8 cellular contexts compared by ENCODE assay signal in genomic region chr12:53381739-53382630, GRCh38. TPM values are rescaled to one million over a fixed set of nuclear protein-coding genes. Genes with fewer than 3 reads are reported as not detected.
DNase-seq lines count a peak whose midpoint lies in the region; TF ChIP-seq lines count a peak whose summit lies in the region.

No MANE protein-coding gene starts in this region.

- peaks cover 12% of the 10 kb centered on the region for H3K36me3 ChIP-seq in neural cell (ENCODE audit: insufficient read depth, low read length)

- H3K27ac ChIP-seq in neural cell (ENCODE audit: low read length), result no peak overlapping the region

- peaks cover 50% of the 10 kb centered on the region for H3K4me1 Mint-ChIP-seq in activated T-cell treated with anti-CD3 and anti-CD28 coated beads, Interleukin-2, amount 50 U/mL, for 24 hours (ENCODE audit: low read depth)

- TF ChIP-seq RAD21 in neural cell (conservative IDR thresholded peaks at IDR 0.05), result no peak

- H4K20me1 ChIP-seq in neural cell (ENCODE audit: insufficient read depth), result no peaks in the 10 kb centered on the region

- peak overlapping the region; percentile 84 for H3K4me3 Mint-ChIP-seq in activated T-cell treated with anti-CD3 and anti-CD28 coated beads, Interleukin-2, amount 50 U/mL, for 24 hours

- no peaks in the 10 kb centered on the region for H3K9me2 ChIP-seq in neural cell (ENCODE audit: insufficient read depth, low read length)

- no peaks in the 10 kb centered on the region for H3K9me3 Mint-ChIP-seq in activated T-cell treated with anti-CD3 and anti-CD28 coated beads, Interleukin-2, amount 50 U/mL, for 24 hours

- DNase-seq in DMS53 (lab: John Stamatoyannopoulos, UW), result peak; percentile 66
- DNase-seq in DMS53 treated with DMSO at 0.1 percent for 48 hours (lab: John Stamatoyannopoulos, UW; ENCODE audit: unreplicated experiment), result no peak
- peak; percentile 58 for DNase-seq in MV-4-11 (lab: John Stamatoyannopoulos, UW)
- DNase-seq in activated T-cell treated with anti-CD3 and anti-CD28 coated beads, Interleukin-2, amount 50 U/mL, for 24 hours, result peak; percentile 38
- DNase-seq in fibroblast of pulmonary artery (ENCODE audit: low read depth), result peak; percentile 80
- no peak for DNase-seq in inferior parietal cortex (ENCODE audit: extremely low spot score)
- DNase-seq in NCI-H1105 (lab: John Stamatoyannopoulos, UW), result no peak

- H3K9me3 ChIP-seq in neural cell (ENCODE audit: low read length), result no peaks in the 10 kb centered on the region

- H3K27me3 Mint-ChIP-seq in activated T-cell treated with anti-CD3 and anti-CD28 coated beads, Interleukin-2, amount 50 U/mL, for 24 hours, result no peaks in the 10 kb centered on the region

- peak overlapping the region; percentile 48 for H3K4me3 ChIP-seq in fibroblast of pulmonary artery (replicated peaks; ENCODE audit: low read depth, low read length)
- H3K4me3 ChIP-seq in neural cell (ENCODE audit: low read length), result peak overlapping the region; percentile 66

- peaks cover 61% of the 10 kb centered on the region for H3K36me3 Mint-ChIP-seq in activated T-cell treated with anti-CD3 and anti-CD28 coated beads, Interleukin-2, amount 50 U/mL, for 24 hours (ENCODE audit: low read depth)

- no peak overlapping the region for H2AFZ ChIP-seq in neural cell (ENCODE audit: low read depth, low read length)

- H3K9ac ChIP-seq in neural cell (ENCODE audit: low read length), result no peak overlapping the region

- H3K4me2 ChIP-seq in neural cell (ENCODE audit: low read length), result no peak overlapping the region

- H3F3A ChIP-seq in neural cell (ENCODE audit: insufficient read depth, low read length, poor library complexity, severe bottlenecking), result no peaks in the 10 kb centered on the region

- peak overlapping the region; percentile 94 for H3K27ac Mint-ChIP-seq in activated T-cell treated with anti-CD3 and anti-CD28 coated beads, Interleukin-2, amount 50 U/mL, for 24 hours

- TF ChIP-seq CTCF in fibroblast of pulmonary artery (IDR thresholded peaks at IDR 0.05; ENCODE audit: low read length, missing control alignments), result peak; percentile 49
- TF ChIP-seq CTCF in neural cell (IDR thresholded peaks at IDR 0.05; ENCODE audit: poor library complexity, severe bottlenecking), result no peak

- no peak for TF ChIP-seq EP300 in neural cell (conservative IDR thresholded peaks at IDR 0.05; ENCODE audit: poor library complexity, severe bottlenecking)

- H3K79me2 ChIP-seq in neural cell (replicated peaks; ENCODE audit: insufficient read depth, low read length), result peaks cover 32% of the 10 kb centered on the region

- H3K27me3 ChIP-seq in neural cell (ENCODE audit: insufficient read depth, low read depth, low read length), result no peaks in the 10 kb centered on the region

TF ChIP-seq in neural cell, 6 proteins besides CTCF, POLR2A, EP300 and RAD21:
- TF ChIP-seq TAF1 (IDR thresholded peaks at IDR 0.05; ENCODE audit: low read depth) (no peak), EZH2 (IDR thresholded peaks at IDR 0.05; ENCODE audit: borderline replicate concordance, insufficient read depth, low read length, poor library complexity, severe bottlenecking) (no peak), POLR2AphosphoS5 (IDR thresholded peaks at IDR 0.05) (no peak), SMC3 (conservative IDR thresholded peaks at IDR 0.05; ENCODE audit: poor library complexity) (no peak), MXI1 (conservative IDR thresholded peaks at IDR 0.05; ENCODE audit: poor library complexity, severe bottlenecking) (no peak)

RNA-seq across cellular contexts. Expression of gene SP1, which starts 2.0 kb away (rescaled TPM):
- 7.3 and 9.9 TPM in 2 replicates for polyA plus RNA-seq in neural cell
- 21.4 and 29.1 TPM in 2 replicates for polyA minus RNA-seq in neural cell

RNA-seq across cellular contexts. Expression of gene AMHR2, which starts 41.7 kb away (rescaled TPM):
- polyA plus RNA-seq in neural cell, result not detected in 2 replicates
- not detected in 2 replicates for polyA minus RNA-seq in neural cell

RNA-seq across cellular contexts. Expression of gene SP7, which starts 45.8 kb away (rescaled TPM):
- polyA plus RNA-seq in neural cell, result not detected in 2 replicates
- polyA minus RNA-seq in neural cell, result not detected in 2 replicates

RNA-seq across cellular contexts. Expression of gene PRR13, which starts 59.5 kb away (rescaled TPM):
- 6.4 and 11.2 TPM in 2 replicates for polyA plus RNA-seq in neural cell
- 4.6 and 5.3 TPM in 2 replicates for polyA minus RNA-seq in neural cell

Comparison
In these comparisons a context has a peak if more than half of its experiments do, and no peak if none do; other contexts are left out.
1. DNase-seq: peak in DMS53 (single experiment), MV-4-11 (single experiment), activated T-cell treated with anti-CD3 and anti-CD28 coated beads, Interleukin-2, amount 50 U/mL, for 24 hours (single experiment) and fibroblast of pulmonary artery (single experiment); none in DMS53 treated with DMSO at 0.1 percent for 48 hours (single experiment), inferior parietal cortex (single experiment) and NCI-H1105 (single experiment).